8 cellular contexts compared by ENCODE assay signal in genomic region chr5:91499943-91500531, GRCh38.
DNase-seq lines count a peak whose midpoint lies in the region; ATAC-seq and TF ChIP-seq lines count a peak whose summit lies in the region.

No MANE protein-coding gene starts in this region.

- no TSS peak for BruUV-seq in Calu3 (replicated peaks; lab: Mats Ljungman, UMichigan)

- in situ Hi-C loops in SK-MEL-5 (cut with HindIII; ENCODE audit: low pct_unique_long_range_greater_than_20kb, low sequenced_read_pairs): no loop called here

- DNase-seq in Calu3 (peak; percentile 7), KG1 (lab: John Stamatoyannopoulos, UW) (peak; percentile 2), SK-MEL-5 (ENCODE audit: low read depth, low spot score) (peak; percentile 78), fibroblast of the aortic adventitia (ENCODE audit: low read depth) (peak; percentile 72), sciatic nerve (ENCODE audit: low spot score) (no peak), substantia nigra (lab: John Stamatoyannopoulos, UW) (no peak)
- no peak for DNase-seq in stimulated activated naive CD8-positive, alpha-beta T cell treated with anti-CD3 and anti-CD28 coated beads, Interleukin-15, Interleukin-2, amounts not matched to agents 100 U/mL and 50 U/mL, for 24 hours

- CTCF ChIA-PET in Calu3 (lab: Charles Lee): no interaction called here

- H3K4me3 Mint-ChIP-seq in Calu3 (ENCODE audit: low read depth, unreplicated experiment): no peak overlapping the region

- H3K27ac ChIP-seq in substantia nigra (ENCODE audit: low read depth, low read length, poor library complexity, severe bottlenecking): no peak overlapping the region

- TF ChIP-seq CTCF in Calu3 (IDR thresholded peaks at IDR 0.05; ENCODE audit: unreplicated experiment) (peak; percentile 65), fibroblast of the aortic adventitia (IDR thresholded peaks at IDR 0.05; ENCODE audit: insufficient read depth, low read length) (peak; percentile 57)

- no peaks in the 10 kb centered on the region for H3K9me3 Mint-ChIP-seq in Calu3 (ENCODE audit: low read depth, unreplicated experiment)

- no peak overlapping the region for H3K27ac Mint-ChIP-seq in Calu3 (ENCODE audit: unreplicated experiment)

- no peaks in the 10 kb centered on the region for H3K27me3 Mint-ChIP-seq in Calu3 (ENCODE audit: unreplicated experiment)

- no peaks in the 10 kb centered on the region for H3K36me3 Mint-ChIP-seq in Calu3 (ENCODE audit: insufficient read depth, unreplicated experiment)

- ATAC-seq in GM19328 (IDR thresholded peaks at IDR 0.05; ENCODE audit: unreplicated experiment) (peak; percentile 57), sciatic nerve (peak; percentile 67)
- no peak for ATAC-seq in stimulated activated naive CD8-positive, alpha-beta T cell treated with anti-CD3 and anti-CD28 coated beads, Interleukin-15, Interleukin-2, amounts not matched to agents 100 U/mL and 50 U/mL, for 24 hours

- no peaks in the 10 kb centered on the region for H3K4me1 Mint-ChIP-seq in Calu3 (ENCODE audit: low read depth, unreplicated experiment)

- no peak overlapping the region for H3K4me3 ChIP-seq in fibroblast of the aortic adventitia (ENCODE audit: low read depth, low read length)

- intact Hi-C loops in Calu3 (cut with micrococcal nuclease; ENCODE audit: unreplicated experiment): loop anchor here (5.0 kb wide), 3 partner anchors 137 to 807 kb away; no protein-coding TSS in a partner anchor
- intact Hi-C loops in sciatic nerve (cut with DNase I): no loop called here

Comparison
In these comparisons a context has a peak if more than half of its experiments do, and no peak if none do; other contexts are left out.
1. DNase-seq: peak in Calu3 (single experiment), KG1 (single experiment), SK-MEL-5 (single experiment) and fibroblast of the aortic adventitia (single experiment); none in sciatic nerve (single experiment), substantia nigra (0 of 49) and stimulated activated naive CD8-positive, alpha-beta T cell treated with anti-CD3 and anti-CD28 coated beads, Interleukin-15, Interleukin-2, amounts not matched to agents 100 U/mL and 50 U/mL, for 24 hours (single experiment).